Comparison of ENCODE assay signal across 6 cellular contexts in genomic region chr22:24011735-24012068, GRCh38. TPM values are rescaled to one million over a fixed set of nuclear protein-coding genes. Genes with fewer than 3 reads are reported as not detected.
DNase-seq lines count a peak whose midpoint lies in the region; TF ChIP-seq lines count a peak whose summit lies in the region.

No MANE protein-coding gene starts in this region.

- no peaks in the 10 kb centered on the region for H3K27me3 ChIP-seq in BLaER1 treated with 17β-estradiol and CSF1 and Interleukin-3, amounts not matched to agents 10 nM and 100 nM
- H3K27me3 ChIP-seq in MM.1S (replicated peaks; ENCODE audit: insufficient read depth, low read length): no peaks in the 10 kb centered on the region
- H3K27me3 ChIP-seq in fibroblast of lung (ENCODE audit: control insufficient read depth, insufficient read depth, low read length): no peaks in the 10 kb centered on the region

- no peak for TF ChIP-seq CTCF in MM.1S (IDR thresholded peaks at IDR 0.05; ENCODE audit: low read length)
- TF ChIP-seq CTCF in fibroblast of lung (conservative IDR thresholded peaks at IDR 0.05 in 1 of 2, IDR thresholded peaks at IDR 0.05 in 1 of 2; ENCODE audit: low read depth in 1 of 2, low read length in 2 of 2): no peak

- peaks cover 0 to 25% (median 11%) of the 10 kb centered on the region in 11 experiments; a peak in 16 of 22 replicates for H3K36me3 ChIP-seq in BLaER1 treated with 17β-estradiol and CSF1 and Interleukin-3, amounts not matched to agents 10 nM and 100 nM
- H3K36me3 ChIP-seq in MM.1S (replicated peaks; ENCODE audit: insufficient read depth, low read length) (no peaks in the 10 kb centered on the region), fibroblast of lung (ENCODE audit: control insufficient read depth, insufficient read depth, low read length) (no peaks in the 10 kb centered on the region)

- H2AFZ ChIP-seq in MM.1S (ENCODE audit: low read length): peak overlapping the region; percentile 87
- H2AFZ ChIP-seq in fibroblast of lung (ENCODE audit: low read length): peak overlapping the region; percentile 77

- peaks cover 9% of the 10 kb centered on the region; the same call in 1 of the 2 replicates for H3F3A ChIP-seq in MM.1S (ENCODE audit: insufficient read depth, low read length)

- H3K4me2 ChIP-seq in BLaER1 treated with 17β-estradiol and CSF1 and Interleukin-3, amounts not matched to agents 10 nM and 100 nM: peak overlapping the region; percentile 86 to 96 (median 92)
- H3K4me2 ChIP-seq in MM.1S (ENCODE audit: low read depth, low read length) (peak overlapping the region; percentile 95), fibroblast of lung (ENCODE audit: extremely low read depth, insufficient read depth, low read length) (peak overlapping the region; percentile 99)

- no peaks in the 10 kb centered on the region for H3K9me2 ChIP-seq in MM.1S (replicated peaks; ENCODE audit: insufficient read depth, low read length)

- peaks cover 55% of the 10 kb centered on the region for H3K79me2 ChIP-seq in MM.1S (ENCODE audit: low read length)
- H3K79me2 ChIP-seq in fibroblast of lung (ENCODE audit: control insufficient read depth, insufficient read depth, low read length): peaks cover 31% of the 10 kb centered on the region

- DNase-seq in MM.1S (no peak), fibroblast of lung (ENCODE audit: low read depth in 2 of 2) (peak in 1 of 2 donors; percentile 25), superior temporal gyrus (ENCODE audit: extremely low spot score) (peak; percentile 16), ecto neural progenitor cell (ENCODE audit: low spot score) (no peak), ureter (ENCODE audit: low spot score) (no peak)

- peak overlapping the region; percentile 73 to 88 (median 78) for H3K27ac ChIP-seq in BLaER1 treated with 17β-estradiol and CSF1 and Interleukin-3, amounts not matched to agents 10 nM and 100 nM
- H3K27ac ChIP-seq in MM.1S (ENCODE audit: low read length): peak overlapping the region; percentile 69; the same call in 1 of the 2 replicates
- peak overlapping the region; percentile 85 for H3K27ac ChIP-seq in fibroblast of lung (ENCODE audit: insufficient read depth, low read length)

- peaks cover 0 to 18% (median 0%) of the 10 kb centered on the region in 11 experiments; a peak in 5 of 22 replicates for H4K20me1 ChIP-seq in BLaER1 treated with 17β-estradiol and CSF1 and Interleukin-3, amounts not matched to agents 10 nM and 100 nM
- H4K20me1 ChIP-seq in MM.1S (ENCODE audit: insufficient read depth, low read length): no peaks in the 10 kb centered on the region
- H4K20me1 ChIP-seq in fibroblast of lung (ENCODE audit: control insufficient read depth, extremely low read depth, insufficient read depth, low read length): no peaks in the 10 kb centered on the region

- H3K4me3 ChIP-seq in BLaER1 treated with 17β-estradiol and CSF1 and Interleukin-3, amounts not matched to agents 10 nM and 100 nM: peak overlapping the region; percentile 83 to 100 (median 93)
- H3K4me3 ChIP-seq in MM.1S (ENCODE audit: low read length) (peak overlapping the region; percentile 93), fibroblast of lung (replicated peaks in 1 of 4; ENCODE audit: control extremely low read depth in 1 of 4, insufficient read depth in 1 of 4, low read depth in 3 of 4, low read length in 4 of 4) (peak overlapping the region; percentile 91 to 99 (median 96))

- peaks cover 0 to 20% (median 18%) of the 10 kb centered on the region in 11 experiments; a peak in 16 of 22 replicates for H3K9me3 ChIP-seq in BLaER1 treated with 17β-estradiol and CSF1 and Interleukin-3, amounts not matched to agents 10 nM and 100 nM (replicated peaks in 1 of 11)
- no peaks in the 10 kb centered on the region for H3K9me3 ChIP-seq in MM.1S (replicated peaks; ENCODE audit: insufficient read depth, low read length)
- no peaks in the 10 kb centered on the region for H3K9me3 ChIP-seq in fibroblast of lung (ENCODE audit: control insufficient read depth, insufficient read depth, low read depth, low read length)

- peak overlapping the region; percentile 80 to 94 (median 83) for H3K9ac ChIP-seq in BLaER1 treated with 17β-estradiol and CSF1 and Interleukin-3, amounts not matched to agents 10 nM and 100 nM
- H3K9ac ChIP-seq in MM.1S (ENCODE audit: low read length): peak overlapping the region; percentile 81
- H3K9ac ChIP-seq in fibroblast of lung (ENCODE audit: insufficient read depth, low read length): peak overlapping the region; percentile 83

- peaks cover 16 to 29% (median 23%) of the 10 kb centered on the region in 10 experiments for H3K4me1 ChIP-seq in BLaER1 treated with 17β-estradiol and CSF1 and Interleukin-3, amounts not matched to agents 10 nM and 100 nM
- peaks cover 14% of the 10 kb centered on the region; the same call in 1 of the 2 replicates for H3K4me1 ChIP-seq in MM.1S (ENCODE audit: low read length)
- no peaks in the 10 kb centered on the region for H3K4me1 ChIP-seq in fibroblast of lung (ENCODE audit: control insufficient read depth, extremely low read depth, insufficient read depth, low read length)

RNA-seq across cellular contexts. Expression of gene CABIN1, which starts 0.6 kb away (rescaled TPM):
- total RNA-seq in fibroblast of lung (29.3 and 47.1 TPM in 2 replicates), ureter (117 TPM)
- 4.7 and 5.7 TPM in 2 replicates for polyA plus RNA-seq in fibroblast of lung
- 35.8 and 37.8 TPM in 2 replicates for polyA plus RNA-seq in fibroblast of lung (2012)
- 62.5 and 77.3 TPM in 2 replicates for polyA minus RNA-seq in fibroblast of lung (ENCODE audit: low replicate concordance)

RNA-seq across cellular contexts. Expression of gene GSTT4, which starts 6.4 kb away (rescaled TPM):
- total RNA-seq in fibroblast of lung (not detected in 2 replicates), ureter (not detected)
- not detected in 2 replicates for polyA plus RNA-seq in fibroblast of lung
- polyA plus RNA-seq in fibroblast of lung (2012): not detected in 2 replicates
- polyA minus RNA-seq in fibroblast of lung (ENCODE audit: low replicate concordance): not detected in 2 replicates

RNA-seq across cellular contexts. Expression of gene GSTT2, which starts 31.8 kb away (rescaled TPM):
- total RNA-seq in fibroblast of lung (0.33 TPM in 1 of 2 replicates, not detected in the other), ureter (7.8 TPM)
- polyA plus RNA-seq in fibroblast of lung: 1.9 and 2.4 TPM in 2 replicates
- polyA plus RNA-seq in fibroblast of lung (2012): 2.7 and 2.8 TPM in 2 replicates
- 1.2 TPM in 1 of 2 replicates, not detected in the other for polyA minus RNA-seq in fibroblast of lung (ENCODE audit: low replicate concordance)

RNA-seq across cellular contexts. Expression of gene DDT, which starts 37.5 kb away (rescaled TPM):
- 72.4 and 111 TPM in 2 replicates for total RNA-seq in fibroblast of lung
- polyA plus RNA-seq in fibroblast of lung: 79.5 and 79.8 TPM in 2 replicates
- polyA plus RNA-seq in fibroblast of lung (2012): 113 and 151 TPM in 2 replicates
- polyA minus RNA-seq in fibroblast of lung (ENCODE audit: low replicate concordance): 29.3 and 36.3 TPM in 2 replicates
- total RNA-seq in ureter: 129 TPM

RNA-seq across cellular contexts. Expression of gene DDTL, which starts 45.0 kb away (rescaled TPM):
- total RNA-seq in fibroblast of lung: 2.1 and 4.1 TPM in 2 replicates
- polyA plus RNA-seq in fibroblast of lung: 0.36 and 0.51 TPM in 2 replicates
- 1.4 and 1.6 TPM in 2 replicates for polyA plus RNA-seq in fibroblast of lung (2012)
- polyA minus RNA-seq in fibroblast of lung (ENCODE audit: low replicate concordance): 2.4 TPM in 1 of 2 replicates, not detected in the other
- total RNA-seq in ureter: 6.6 TPM
